ENCODE assay signal across 8 cellular contexts in the genomic region with DNA sequence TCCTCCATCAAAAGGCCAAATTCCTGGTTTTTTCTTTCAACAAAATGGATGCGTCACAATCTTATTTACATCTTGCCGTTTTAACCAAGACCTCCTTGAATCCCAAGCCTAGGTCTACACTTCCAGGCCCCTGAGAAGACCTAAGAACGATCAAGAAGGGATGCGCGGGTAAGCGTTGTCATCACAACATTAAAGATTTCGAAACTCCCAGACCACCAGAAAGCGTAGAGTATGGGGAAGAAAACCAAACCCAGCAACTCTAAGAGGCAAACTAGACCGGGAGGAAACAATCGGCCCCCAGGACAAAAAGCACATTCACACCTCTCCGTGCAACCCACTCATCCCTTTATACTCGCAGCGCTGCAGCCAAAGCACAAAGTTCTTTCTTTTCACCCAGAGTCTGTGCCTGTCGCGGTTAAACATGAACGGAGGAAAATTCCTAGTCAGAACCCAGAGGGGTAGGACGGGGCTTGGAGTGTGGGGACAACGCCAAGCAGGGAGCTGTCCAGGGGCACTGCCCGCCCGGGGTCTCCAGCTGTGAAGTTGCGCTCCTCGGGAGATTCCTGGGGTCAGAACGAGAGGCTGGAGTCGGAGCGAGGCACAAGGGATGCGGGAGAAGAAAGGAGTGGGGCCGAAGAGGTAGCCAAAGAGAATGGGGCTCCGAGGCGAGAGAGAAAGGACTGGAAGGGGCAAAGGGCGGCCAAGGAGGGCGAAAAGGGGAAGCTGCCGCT. TPM values are rescaled to one million over a fixed set of nuclear protein-coding genes. Genes with fewer than 3 reads are reported as not detected.
DNase-seq lines count a peak whose midpoint lies in the region; ATAC-seq, FAIRE-seq and TF ChIP-seq lines count a peak whose summit lies in the region.

No MANE protein-coding gene starts in this region.

- H3K27me3 Mint-ChIP-seq in activated CD8-positive, alpha-beta T cell treated with anti-CD3 and anti-CD28 coated beads, Interleukin-2, amount 10 ng/mL, durations not matched to agents 7 days and 5 days (ENCODE audit: low read depth): no peaks in the 10 kb centered on the region

- CTCF ChIA-PET in activated CD8-positive, alpha-beta T cell treated with anti-CD3 and anti-CD28 coated beads, Interleukin-2, amount 10 ng/mL, durations not matched to agents 7 days and 5 days (lab: Charles Lee): interaction anchor here (0.9 to 1.3 kb wide), 6 partner anchors 9 to 118 kb away, joined by 3 to 10 read pairs (median 4); partner anchors contain the start of gene FITM2

- H3K36me3 ChIP-seq in pancreas: no peaks in the 10 kb centered on the region

- H3K9me3 Mint-ChIP-seq in activated CD8-positive, alpha-beta T cell treated with anti-CD3 and anti-CD28 coated beads, Interleukin-2, amount 10 ng/mL, durations not matched to agents 7 days and 5 days (ENCODE audit: insufficient read depth): no peaks in the 10 kb centered on the region

- intact Hi-C loops in pancreas (cut with DNase I): loop anchor here in 2 of 3 donors (10.0 kb wide), 3 partner anchors 105 to 405 kb away; partner anchors contain the start of gene FITM2 (in 1 of the 2)

- H3K27me3 ChIP-seq in pancreas: no peaks in the 10 kb centered on the region

- peaks cover 48% of the 10 kb centered on the region for H3K4me1 Mint-ChIP-seq in activated CD8-positive, alpha-beta T cell treated with anti-CD3 and anti-CD28 coated beads, Interleukin-2, amount 10 ng/mL, durations not matched to agents 7 days and 5 days (ENCODE audit: low read depth)

- peak overlapping the region; percentile 90 for H3K4me3 Mint-ChIP-seq in activated CD8-positive, alpha-beta T cell treated with anti-CD3 and anti-CD28 coated beads, Interleukin-2, amount 10 ng/mL, durations not matched to agents 7 days and 5 days

- no peak for TF ChIP-seq POLR2A in GM12892 (IDR thresholded peaks at IDR 0.05; ENCODE audit: low read depth, low read length)

- peaks cover 12% of the 10 kb centered on the region for H3K36me3 Mint-ChIP-seq in activated CD8-positive, alpha-beta T cell treated with anti-CD3 and anti-CD28 coated beads, Interleukin-2, amount 10 ng/mL, durations not matched to agents 7 days and 5 days (ENCODE audit: low read depth)

- peaks cover 17 to 35% (median 34%) of the 10 kb centered on the region in 3 donors for H3K4me1 ChIP-seq in pancreas

- 1% methylated on average over 31 to 32 of the region's 32 CpGs for WGBS in pancreas, 2 donors

- H3K27ac ChIP-seq in pancreas: peak overlapping the region; percentile 81 to 98 (median 92)

- no peaks in the 10 kb centered on the region for H3K9me3 ChIP-seq in pancreas

- FAIRE-seq in pancreas (lab: Jason Lieb, UNC) (no peak), GM12892 (lab: Jason Lieb, UNC) (no peak)

- H3K27ac Mint-ChIP-seq in activated CD8-positive, alpha-beta T cell treated with anti-CD3 and anti-CD28 coated beads, Interleukin-2, amount 10 ng/mL, durations not matched to agents 7 days and 5 days: peak overlapping the region; percentile 88

- POLR2A ChIA-PET in activated CD8-positive, alpha-beta T cell treated with anti-CD3 and anti-CD28 coated beads, Interleukin-2, amount 10 ng/mL, durations not matched to agents 7 days and 5 days (lab: Charles Lee): interaction anchor here (1.0 to 1.6 kb wide), 3 partner anchors 9 to 209 kb away, joined by 3 to 10 read pairs (median 7); partner anchors contain the start of gene FITM2

- ATAC-seq in HG03354 (IDR thresholded peaks at IDR 0.05; ENCODE audit: poor library complexity, severe bottlenecking, unreplicated experiment) (peak; percentile 14), pancreas (peak; percentile 2 to 9 (median 5))
- ATAC-seq in activated CD8-positive, alpha-beta T cell treated with anti-CD3 and anti-CD28 coated beads, Interleukin-2, amount 10 ng/mL, durations not matched to agents 7 days and 5 days: no peak

- H3K4me3 ChIP-seq in pancreas: peak overlapping the region; percentile 49 to 94 (median 87)

- DNase-seq in GM10266 (ENCODE audit: extremely low spot score) (no peak), glomerular visceral epithelial cell (ENCODE audit: extremely low spot score) (peak; percentile 45), pancreas (no peak), NCI-H69 (lab: John Stamatoyannopoulos, UW) (no peak), hepatic stellate cell (ENCODE audit: low spot score) (no peak), GM12892 (ENCODE audit: insufficient read length) (no peak)
- no peak for DNase-seq in activated CD8-positive, alpha-beta T cell treated with anti-CD3 and anti-CD28 coated beads, Interleukin-2, amount 10 ng/mL, durations not matched to agents 7 days and 5 days

- peak; percentile 1 for TF ChIP-seq CTCF in GM10266 (IDR thresholded peaks at IDR 0.05; ENCODE audit: control insufficient read depth, insufficient read depth, low read depth, missing control alignments)
- TF ChIP-seq CTCF in pancreas (IDR thresholded peaks at IDR 0.05): no peak

RNA-seq across cellular contexts. Expression of gene OSER1, which starts 0.7 kb away (rescaled TPM):
- 10 to 100 TPM; 19.1 to 19.9 TPM for total RNA-seq in activated CD8-positive, alpha-beta T cell treated with anti-CD3 and anti-CD28 coated beads, Interleukin-2, amount 10 ng/mL, durations not matched to agents 7 days and 5 days
- 10 to 100 TPM in 4 of 6 donors, 1 to 10 TPM in 2; 8.0 to 13.5 (median 11.1) TPM for total RNA-seq in pancreas
- polyA plus RNA-seq in pancreas: 10 to 100 TPM in 1 of 2 donors, 1 to 10 TPM in 1; 8.5 to 17.6 TPM
- 29.8 TPM for polyA plus RNA-seq in GM12892 (2012; ENCODE audit: missing spikeins)

RNA-seq across cellular contexts. Expression of gene JPH2, which starts 22.9 kb away (rescaled TPM):
- under 1 TPM in 1 of 2 experiments, not detected in 1; 0.10 TPM for total RNA-seq in activated CD8-positive, alpha-beta T cell treated with anti-CD3 and anti-CD28 coated beads, Interleukin-2, amount 10 ng/mL, durations not matched to agents 7 days and 5 days
- under 1 TPM; 0.09 to 0.37 (median 0.22) TPM for total RNA-seq in pancreas
- polyA plus RNA-seq in pancreas: 1 to 10 TPM in 1 of 2 donors, under 1 TPM in 1; 0.31 to 1.1 TPM
- polyA plus RNA-seq in GM12892 (2012; ENCODE audit: missing spikeins): not detected

RNA-seq across cellular contexts. Expression of gene GDAP1L1, which starts 37.3 kb away (rescaled TPM):
- not detected for total RNA-seq in activated CD8-positive, alpha-beta T cell treated with anti-CD3 and anti-CD28 coated beads, Interleukin-2, amount 10 ng/mL, durations not matched to agents 7 days and 5 days
- total RNA-seq in pancreas: under 1 TPM in 4 of 6 donors, not detected in 2; 0.12 to 0.46 (median 0.33) TPM
- polyA plus RNA-seq in pancreas: 1 to 10 TPM in 1 of 2 donors, under 1 TPM in 1; 0.68 to 3.6 TPM
- polyA plus RNA-seq in GM12892 (2012; ENCODE audit: missing spikeins): 0.15 TPM
